6 cellular contexts compared by ENCODE assay signal in the genomic region with DNA sequence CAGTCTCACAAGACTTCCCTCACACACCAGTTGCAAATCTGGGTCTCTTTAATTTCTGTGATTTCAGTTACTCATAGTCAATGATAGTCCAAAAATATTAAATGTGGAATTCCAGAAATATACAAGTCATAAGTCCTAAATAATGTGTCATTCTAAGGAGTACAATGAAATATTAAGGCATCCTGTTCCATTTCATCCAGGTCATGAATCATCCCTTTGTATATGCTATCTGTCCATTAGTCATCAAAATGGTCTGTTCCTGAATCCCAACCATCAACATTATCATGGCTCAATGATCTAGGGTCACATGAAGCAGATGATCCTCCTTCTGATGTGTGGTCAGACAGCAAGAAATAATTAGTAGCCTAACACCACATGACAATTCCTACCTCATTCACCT.
DNase-seq lines count a peak whose midpoint lies in the region.
"Not testable (repeated sequence)": the region's sequence is repeated elsewhere in the genome, so short reads cannot be mapped to it uniquely, and the experiment has no call there.

No MANE protein-coding gene starts in this region.

- peak; percentile 15 for DNase-seq in COLO829 (ENCODE audit: low spot score)
- peak; percentile 69 for DNase-seq in HT1080 (ENCODE audit: low read depth)
- peak; percentile 1 for DNase-seq in MG63
- DNase-seq in RKO (ENCODE audit: low spot score), result peak; percentile 7
- peak; percentile 42 for DNase-seq in SK-MEL-5 (ENCODE audit: low read depth, low spot score)
- peak; percentile 10 for DNase-seq in foreskin melanocyte

- H3K36me3 ChIP-seq in MG63, result not testable (repeated sequence)

- H3K4me3 ChIP-seq in MG63, result not testable (repeated sequence)

- not testable (repeated sequence) for H3K27me3 ChIP-seq in MG63

- H3K9me3 ChIP-seq in MG63, result not testable (repeated sequence)

- in situ Hi-C loops in SK-MEL-5 (cut with HindIII; ENCODE audit: low pct_unique_long_range_greater_than_20kb, low sequenced_read_pairs), result not testable (repeated sequence)

Comparison
In these comparisons a context has a peak if more than half of its experiments do, and no peak if none do; other contexts are left out.
1. DNase-seq: peak in every context shown above with its lines; median percentile 69 in HT1080; 42 in SK-MEL-5; 15 in COLO829; 10 in foreskin melanocyte; 7 in RKO; 1 in MG63.